Comparison of ENCODE assay signal across 2 cellular contexts in genomic region chr9:96169901-96170300, GRCh38.
TF ChIP-seq lines count a peak whose summit lies in the region.

No MANE protein-coding gene starts in this region.

TF ChIP-seq in SK-N-SH, 30 proteins besides CTCF, POLR2A, EP300 and RAD21 (continued from another document):
- TF ChIP-seq, protein P1, sequence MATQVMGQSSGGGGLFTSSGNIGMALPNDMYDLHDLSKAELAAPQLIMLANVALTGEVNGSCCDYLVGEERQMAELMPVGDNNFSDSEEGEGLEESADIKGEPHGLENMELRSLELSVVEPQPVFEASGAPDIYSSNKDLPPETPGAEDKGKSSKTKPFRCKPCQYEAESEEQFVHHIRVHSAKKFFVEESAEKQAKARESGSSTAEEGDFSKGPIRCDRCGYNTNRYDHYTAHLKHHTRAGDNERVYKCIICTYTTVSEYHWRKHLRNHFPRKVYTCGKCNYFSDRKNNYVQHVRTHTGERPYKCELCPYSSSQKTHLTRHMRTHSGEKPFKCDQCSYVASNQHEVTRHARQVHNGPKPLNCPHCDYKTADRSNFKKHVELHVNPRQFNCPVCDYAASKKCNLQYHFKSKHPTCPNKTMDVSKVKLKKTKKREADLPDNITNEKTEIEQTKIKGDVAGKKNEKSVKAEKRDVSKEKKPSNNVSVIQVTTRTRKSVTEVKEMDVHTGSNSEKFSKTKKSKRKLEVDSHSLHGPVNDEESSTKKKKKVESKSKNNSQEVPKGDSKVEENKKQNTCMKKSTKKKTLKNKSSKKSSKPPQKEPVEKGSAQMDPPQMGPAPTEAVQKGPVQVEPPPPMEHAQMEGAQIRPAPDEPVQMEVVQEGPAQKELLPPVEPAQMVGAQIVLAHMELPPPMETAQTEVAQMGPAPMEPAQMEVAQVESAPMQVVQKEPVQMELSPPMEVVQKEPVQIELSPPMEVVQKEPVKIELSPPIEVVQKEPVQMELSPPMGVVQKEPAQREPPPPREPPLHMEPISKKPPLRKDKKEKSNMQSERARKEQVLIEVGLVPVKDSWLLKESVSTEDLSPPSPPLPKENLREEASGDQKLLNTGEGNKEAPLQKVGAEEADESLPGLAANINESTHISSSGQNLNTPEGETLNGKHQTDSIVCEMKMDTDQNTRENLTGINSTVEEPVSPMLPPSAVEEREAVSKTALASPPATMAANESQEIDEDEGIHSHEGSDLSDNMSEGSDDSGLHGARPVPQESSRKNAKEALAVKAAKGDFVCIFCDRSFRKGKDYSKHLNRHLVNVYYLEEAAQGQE (IDR thresholded peaks at IDR 0.05; ENCODE audit: low read depth, low read length): no peak
- TF ChIP-seq YY1 (IDR thresholded peaks at IDR 0.05; ENCODE audit: low read depth): no peak
- no peak for TF ChIP-seq SIN3A (IDR thresholded peaks at IDR 0.05; ENCODE audit: borderline replicate concordance, low read depth, low read length)
- no peak for TF ChIP-seq GATA2 (CRISPR knock-in tag; IDR thresholded peaks at IDR 0.05)
- no peak for TF ChIP-seq FOXM1 (IDR thresholded peaks at IDR 0.05; ENCODE audit: low read depth)
- no peak for TF ChIP-seq PBX3 (IDR thresholded peaks at IDR 0.05)
- no peak for TF ChIP-seq JUND (IDR thresholded peaks at IDR 0.05)
- TF ChIP-seq, protein P2, sequence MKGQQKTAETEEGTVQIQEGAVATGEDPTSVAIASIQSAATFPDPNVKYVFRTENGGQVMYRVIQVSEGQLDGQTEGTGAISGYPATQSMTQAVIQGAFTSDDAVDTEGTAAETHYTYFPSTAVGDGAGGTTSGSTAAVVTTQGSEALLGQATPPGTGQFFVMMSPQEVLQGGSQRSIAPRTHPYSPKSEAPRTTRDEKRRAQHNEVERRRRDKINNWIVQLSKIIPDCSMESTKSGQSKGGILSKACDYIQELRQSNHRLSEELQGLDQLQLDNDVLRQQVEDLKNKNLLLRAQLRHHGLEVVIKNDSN (IDR thresholded peaks at IDR 0.05; ENCODE audit: borderline replicate concordance, low read depth): no peak

TF ChIP-seq in SK-N-SH treated with all-trans-retinoic acid at 6 μM for 48 hours, 23 proteins besides CTCF, POLR2A, EP300 and RAD21 (continued from another document):
- TF ChIP-seq ZNF70 (CRISPR knock-in tag; IDR thresholded peaks at IDR 0.05): no peak
- TF ChIP-seq ZFP3 (CRISPR knock-in tag; IDR thresholded peaks at IDR 0.05): no peak
- no peak for TF ChIP-seq ARNTL (CRISPR knock-in tag; IDR thresholded peaks at IDR 0.05; ENCODE audit: borderline replicate concordance, low read depth)
- TF ChIP-seq CREB5 (CRISPR knock-in tag; IDR thresholded peaks at IDR 0.05; ENCODE audit: low read depth): no peak
- no peak for TF ChIP-seq RARB (CRISPR knock-in tag; IDR thresholded peaks at IDR 0.05)
- no peak for TF ChIP-seq OSR1 (CRISPR knock-in tag; IDR thresholded peaks at IDR 0.05)
- no peak for TF ChIP-seq ESRRG (CRISPR knock-in tag; IDR thresholded peaks at IDR 0.05)
- no peak for TF ChIP-seq CSDC2 (CRISPR knock-in tag; IDR thresholded peaks at IDR 0.05)
- TF ChIP-seq, protein P3, sequence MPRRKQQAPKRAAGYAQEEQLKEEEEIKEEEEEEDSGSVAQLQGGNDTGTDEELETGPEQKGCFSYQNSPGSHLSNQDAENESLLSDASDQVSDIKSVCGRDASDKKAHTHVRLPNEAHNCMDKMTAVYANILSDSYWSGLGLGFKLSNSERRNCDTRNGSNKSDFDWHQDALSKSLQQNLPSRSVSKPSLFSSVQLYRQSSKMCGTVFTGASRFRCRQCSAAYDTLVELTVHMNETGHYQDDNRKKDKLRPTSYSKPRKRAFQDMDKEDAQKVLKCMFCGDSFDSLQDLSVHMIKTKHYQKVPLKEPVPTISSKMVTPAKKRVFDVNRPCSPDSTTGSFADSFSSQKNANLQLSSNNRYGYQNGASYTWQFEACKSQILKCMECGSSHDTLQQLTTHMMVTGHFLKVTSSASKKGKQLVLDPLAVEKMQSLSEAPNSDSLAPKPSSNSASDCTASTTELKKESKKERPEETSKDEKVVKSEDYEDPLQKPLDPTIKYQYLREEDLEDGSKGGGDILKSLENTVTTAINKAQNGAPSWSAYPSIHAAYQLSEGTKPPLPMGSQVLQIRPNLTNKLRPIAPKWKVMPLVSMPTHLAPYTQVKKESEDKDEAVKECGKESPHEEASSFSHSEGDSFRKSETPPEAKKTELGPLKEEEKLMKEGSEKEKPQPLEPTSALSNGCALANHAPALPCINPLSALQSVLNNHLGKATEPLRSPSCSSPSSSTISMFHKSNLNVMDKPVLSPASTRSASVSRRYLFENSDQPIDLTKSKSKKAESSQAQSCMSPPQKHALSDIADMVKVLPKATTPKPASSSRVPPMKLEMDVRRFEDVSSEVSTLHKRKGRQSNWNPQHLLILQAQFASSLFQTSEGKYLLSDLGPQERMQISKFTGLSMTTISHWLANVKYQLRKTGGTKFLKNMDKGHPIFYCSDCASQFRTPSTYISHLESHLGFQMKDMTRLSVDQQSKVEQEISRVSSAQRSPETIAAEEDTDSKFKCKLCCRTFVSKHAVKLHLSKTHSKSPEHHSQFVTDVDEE (CRISPR knock-in tag; IDR thresholded peaks at IDR 0.05): no peak
- no peak for TF ChIP-seq PPARA (CRISPR knock-in tag; IDR thresholded peaks at IDR 0.05; ENCODE audit: borderline replicate concordance)
- TF ChIP-seq SNAI2 (CRISPR knock-in tag; IDR thresholded peaks at IDR 0.05): no peak
- no peak for TF ChIP-seq TOX (CRISPR knock-in tag; IDR thresholded peaks at IDR 0.05; ENCODE audit: borderline replicate concordance)
